In the genomic region with DNA sequence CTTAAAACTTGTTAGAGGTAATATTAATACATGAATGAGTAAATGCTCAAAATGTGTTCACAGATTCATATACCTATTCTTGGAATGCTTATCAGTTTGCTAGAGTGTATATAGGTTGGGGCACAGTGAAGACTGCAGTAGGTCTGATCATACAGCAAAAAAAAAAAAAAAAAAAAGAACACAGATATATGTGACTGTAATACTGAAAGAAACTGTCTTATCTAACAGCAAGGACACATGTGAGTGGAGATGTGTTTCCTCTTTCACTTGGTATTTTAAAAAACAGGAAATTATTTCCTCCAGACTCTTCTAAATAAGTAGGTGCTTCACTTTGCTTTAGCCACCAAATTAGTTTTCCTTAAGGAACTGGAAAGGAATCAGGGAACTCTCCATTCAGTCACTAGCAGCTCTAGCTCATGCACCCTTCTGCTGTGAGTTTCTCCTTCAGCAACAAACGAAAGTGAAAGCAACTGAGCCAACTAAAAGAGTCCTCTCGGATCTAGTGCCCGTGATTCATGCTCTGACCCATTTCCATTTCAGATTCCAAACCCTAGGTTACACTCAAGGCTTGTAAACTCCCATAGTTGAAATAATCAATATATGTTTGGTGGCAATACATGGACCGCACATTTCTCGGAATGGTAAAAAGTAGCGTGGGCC, we compare ENCODE assay signal across 8 cellular contexts.
DNase-seq lines count a peak whose midpoint lies in the region; ATAC-seq lines count a peak whose summit lies in the region.

No MANE protein-coding gene starts in this region.

- peak overlapping the region; percentile 58 for H3K4me3 Mint-ChIP-seq in T-helper 2 cell treated with Interferon-gamma antibody and Interleukin-4, amounts not matched to agents 5 μg/mL and 100 μg/mL, for 36 hours
- H3K4me3 Mint-ChIP-seq in stimulated activated effector memory CD8-positive, alpha-beta T cell treated with anti-CD3 and anti-CD28 coated beads, Interleukin-12 subunit alpha, Interleukin-12 subunit beta, amount 100 ng/mL, for 72 hours = peak overlapping the region; percentile 43

- DNase-seq in DMS53 treated with DMSO at 0.1 percent for 48 hours (lab: John Stamatoyannopoulos, UW; ENCODE audit: unreplicated experiment) (peak; percentile 90), fibroblast of peridontal ligament (ENCODE audit: extremely low read depth) (peak; percentile 81), GF-D8 (lab: John Stamatoyannopoulos, UW) (no peak)
- peak; percentile 15 for DNase-seq in T-helper 2 cell treated with Interferon-gamma antibody and Interleukin-4, amounts not matched to agents 5 μg/mL and 100 μg/mL, for 36 hours (ENCODE audit: low spot score)
- DNase-seq in stimulated activated effector memory CD8-positive, alpha-beta T cell treated with anti-CD3 and anti-CD28 coated beads, Interleukin-12 subunit alpha, Interleukin-12 subunit beta, amount 100 ng/mL, for 72 hours (ENCODE audit: low spot score in 2 of 2) = no peak
- no peak for DNase-seq in effector CD4-positive, alpha-beta T cell

- ATAC-seq in GM19467 (IDR thresholded peaks at IDR 0.05; ENCODE audit: unreplicated experiment) (peak; percentile 93), HG03575 (IDR thresholded peaks at IDR 0.05; ENCODE audit: extremely low read depth, insufficient number of reproducible peaks, low FRiP score, unreplicated experiment) (peak; percentile 86)
- peak; percentile 95 for ATAC-seq in stimulated activated effector memory CD8-positive, alpha-beta T cell treated with anti-CD3 and anti-CD28 coated beads, Interleukin-12 subunit alpha, Interleukin-12 subunit beta, amount 100 ng/mL, for 72 hours

- peaks cover 3% of the 10 kb centered on the region for H3K4me1 Mint-ChIP-seq in T-helper 2 cell treated with Interferon-gamma antibody and Interleukin-4, amounts not matched to agents 5 μg/mL and 100 μg/mL, for 36 hours (ENCODE audit: low read depth)
- peaks cover 6% of the 10 kb centered on the region for H3K4me1 Mint-ChIP-seq in stimulated activated effector memory CD8-positive, alpha-beta T cell treated with anti-CD3 and anti-CD28 coated beads, Interleukin-12 subunit alpha, Interleukin-12 subunit beta, amount 100 ng/mL, for 72 hours

- H3K36me3 Mint-ChIP-seq in T-helper 2 cell treated with Interferon-gamma antibody and Interleukin-4, amounts not matched to agents 5 μg/mL and 100 μg/mL, for 36 hours (ENCODE audit: low read depth) = no peaks in the 10 kb centered on the region
- no peaks in the 10 kb centered on the region for H3K36me3 Mint-ChIP-seq in stimulated activated effector memory CD8-positive, alpha-beta T cell treated with anti-CD3 and anti-CD28 coated beads, Interleukin-12 subunit alpha, Interleukin-12 subunit beta, amount 100 ng/mL, for 72 hours

- peak overlapping the region; percentile 1 for H3K27ac Mint-ChIP-seq in T-helper 2 cell treated with Interferon-gamma antibody and Interleukin-4, amounts not matched to agents 5 μg/mL and 100 μg/mL, for 36 hours
- peak overlapping the region; percentile 65 for H3K27ac Mint-ChIP-seq in stimulated activated effector memory CD8-positive, alpha-beta T cell treated with anti-CD3 and anti-CD28 coated beads, Interleukin-12 subunit alpha, Interleukin-12 subunit beta, amount 100 ng/mL, for 72 hours

- peaks cover 2% of the 10 kb centered on the region for H3K27me3 Mint-ChIP-seq in T-helper 2 cell treated with Interferon-gamma antibody and Interleukin-4, amounts not matched to agents 5 μg/mL and 100 μg/mL, for 36 hours (ENCODE audit: low read depth)

- H3K9me3 Mint-ChIP-seq in T-helper 2 cell treated with Interferon-gamma antibody and Interleukin-4, amounts not matched to agents 5 μg/mL and 100 μg/mL, for 36 hours = no peaks in the 10 kb centered on the region
- H3K9me3 Mint-ChIP-seq in stimulated activated effector memory CD8-positive, alpha-beta T cell treated with anti-CD3 and anti-CD28 coated beads, Interleukin-12 subunit alpha, Interleukin-12 subunit beta, amount 100 ng/mL, for 72 hours = peaks cover 2% of the 10 kb centered on the region

Comparison
In these comparisons a context has a peak if more than half of its experiments do, and no peak if none do; other contexts are left out.
1. DNase-seq: peak in DMS53 treated with DMSO at 0.1 percent for 48 hours (single experiment), T-helper 2 cell treated with Interferon-gamma antibody and Interleukin-4, amounts not matched to agents 5 μg/mL and 100 μg/mL, for 36 hours (single experiment) and fibroblast of peridontal ligament (single experiment); none in stimulated activated effector memory CD8-positive, alpha-beta T cell treated with anti-CD3 and anti-CD28 coated beads, Interleukin-12 subunit alpha, Interleukin-12 subunit beta, amount 100 ng/mL, for 72 hours (0 of 2), GF-D8 (single experiment) and effector CD4-positive, alpha-beta T cell (single experiment).
2. Peak in every context shown above with its lines, with median percentiles within 50 percentile points of each other: ATAC-seq.